19 cellular contexts compared by ENCODE assay signal in genomic region chr19:46030861-46031550, GRCh38. TPM values are rescaled to one million over a fixed set of nuclear protein-coding genes. Genes with fewer than 3 reads are reported as not detected.
DNase-seq lines count a peak whose midpoint lies in the region; ATAC-seq and TF ChIP-seq lines count a peak whose summit lies in the region.
"Had no signal": no experiment of that assay in that cellular context is flagged by ENCODE, and none has a peak within 500 bp of the region (broad histone marks: within the 10 kb centered on the region; RNA-seq: fewer than 3 reads in every experiment).

No MANE protein-coding gene starts in this region.

- no peaks in the 10 kb centered on the region for H3K27me3 ChIP-seq in neural progenitor cell

- intact Hi-C loops in activated CD4-positive, alpha-beta T cell treated with anti-CD3 and anti-CD28 coated beads, Interleukin-2, amount 10 ng/mL, durations not matched to agents 24 days and 14 days (cut with micrococcal nuclease), result loop anchor here (1.0 kb wide), 1 partner anchor 158 kb away; no protein-coding TSS in a partner anchor

- H3K4me3 Mint-ChIP-seq in neural progenitor cell, result no peak overlapping the region
- no peak overlapping the region for H3K4me3 Mint-ChIP-seq in activated CD4-positive, alpha-beta T cell treated with anti-CD3 and anti-CD28 coated beads, Interleukin-2, amount 10 ng/mL, durations not matched to agents 24 days and 14 days
- H3K4me3 Mint-ChIP-seq: CD8-positive, alpha-beta memory T cell; IgD-negative memory B cell had no signal

- no peak overlapping the region for H2AFZ ChIP-seq in neural progenitor cell (replicated peaks)

- peaks cover 3% of the 10 kb centered on the region for H3K9me3 Mint-ChIP-seq in neural progenitor cell
- H3K9me3 Mint-ChIP-seq in activated CD4-positive, alpha-beta T cell treated with anti-CD3 and anti-CD28 coated beads, Interleukin-2, amount 10 ng/mL, durations not matched to agents 24 days and 14 days, result no peaks in the 10 kb centered on the region
- H3K9me3 Mint-ChIP-seq: CD8-positive, alpha-beta memory T cell had no signal

- H3K9me3 ChIP-seq in neural progenitor cell (ENCODE audit: low read depth), result no peaks in the 10 kb centered on the region

- H3K4me2 ChIP-seq in neural progenitor cell, result no peak overlapping the region

- H3F3A ChIP-seq in neural progenitor cell (ENCODE audit: low read depth), result no peaks in the 10 kb centered on the region

- no peaks in the 10 kb centered on the region for H3K36me3 ChIP-seq in neural progenitor cell

- H3K4me3 ChIP-seq in fibroblast of villous mesenchyme (ENCODE audit: low read depth, low read length) (no peak overlapping the region), neural progenitor cell (no peak overlapping the region)
- H3K4me3 ChIP-seq: GM12878 had no signal

- peaks cover 18% of the 10 kb centered on the region for H3K4me1 Mint-ChIP-seq in neural progenitor cell
- peaks cover 10% of the 10 kb centered on the region for H3K4me1 Mint-ChIP-seq in activated CD4-positive, alpha-beta T cell treated with anti-CD3 and anti-CD28 coated beads, Interleukin-2, amount 10 ng/mL, durations not matched to agents 24 days and 14 days

- H3K79me2 ChIP-seq in neural progenitor cell (ENCODE audit: low read depth), result no peaks in the 10 kb centered on the region

- H4K20me1 ChIP-seq in neural progenitor cell (ENCODE audit: low read depth), result no peaks in the 10 kb centered on the region

- TF ChIP-seq CTCF in fibroblast of villous mesenchyme (IDR thresholded peaks at IDR 0.05; ENCODE audit: insufficient read depth, low read depth, low read length), result no peak
- TF ChIP-seq CTCF in neural progenitor cell (IDR thresholded peaks at IDR 0.05), result no peak

- no peaks in the 10 kb centered on the region for H3K4me1 ChIP-seq in neural progenitor cell

- no peak overlapping the region for H3K27ac ChIP-seq in neural progenitor cell
- H3K27ac ChIP-seq: RWPE1 had no signal

- peaks cover 1% of the 10 kb centered on the region for H3K36me3 Mint-ChIP-seq in neural progenitor cell
- H3K36me3 Mint-ChIP-seq in activated CD4-positive, alpha-beta T cell treated with anti-CD3 and anti-CD28 coated beads, Interleukin-2, amount 10 ng/mL, durations not matched to agents 24 days and 14 days (ENCODE audit: low read depth), result no peaks in the 10 kb centered on the region
- H3K36me3 Mint-ChIP-seq: IgD-negative memory B cell had no signal

- peaks cover 8% of the 10 kb centered on the region for H3K27me3 Mint-ChIP-seq in neural progenitor cell (ENCODE audit: insufficient read depth, low read depth)
- peaks cover 25% of the 10 kb centered on the region for H3K27me3 Mint-ChIP-seq in activated CD4-positive, alpha-beta T cell treated with anti-CD3 and anti-CD28 coated beads, Interleukin-2, amount 10 ng/mL, durations not matched to agents 24 days and 14 days

- no peak overlapping the region for H3K9ac ChIP-seq in neural progenitor cell

- DNase-seq in DMS79 treated with DMSO at 0.1 percent for 48 hours (lab: John Stamatoyannopoulos, UW) (peak; percentile 40), NCI-H69 (lab: John Stamatoyannopoulos, UW) (peak; percentile 22), fibroblast of villous mesenchyme (ENCODE audit: low read depth) (peak; percentile 3), neural progenitor cell (ENCODE audit: low spot score) (no peak), activated gamma-delta T cell (lab: John Stamatoyannopoulos, UW) (no peak)
- DNase-seq in activated CD4-positive, alpha-beta T cell treated with anti-CD3 and anti-CD28 coated beads, Interleukin-2, amount 10 ng/mL, durations not matched to agents 24 days and 14 days, result no peak
- DNase-seq: CD8-positive, alpha-beta memory T cell; DMS153; HCEC 1CT; NCI-H1436; NCI-H2029 treated with DMSO at 0.1 percent for 48 hours; NCI-H524 treated with DMSO at 0.1 percent for 48 hours had no signal

- ATAC-seq in HG03565 (IDR thresholded peaks at IDR 0.05; ENCODE audit: unreplicated experiment), result no peak
- ATAC-seq: GM12878 had no signal

- peak overlapping the region; percentile 34 for H3K27ac Mint-ChIP-seq in neural progenitor cell
- H3K27ac Mint-ChIP-seq in activated CD4-positive, alpha-beta T cell treated with anti-CD3 and anti-CD28 coated beads, Interleukin-2, amount 10 ng/mL, durations not matched to agents 24 days and 14 days, result no peak overlapping the region
- H3K27ac Mint-ChIP-seq: CD8-positive, alpha-beta memory T cell; IgD-negative memory B cell had no signal

RNA-seq across cellular contexts. Expression of gene PGLYRP1, which starts 8.2 kb away (rescaled TPM):
- total RNA-seq in fibroblast of villous mesenchyme (not detected in 2 replicates), neural progenitor cell (ENCODE audit: low replicate concordance) (not detected in 2 replicates)
- not detected in 2 replicates for total RNA-seq in activated CD4-positive, alpha-beta T cell treated with anti-CD3 and anti-CD28 coated beads, Interleukin-2, amount 10 ng/mL, durations not matched to agents 24 days and 14 days
- total RNA-seq: CD8-positive, alpha-beta memory T cell; G401; GM12878; LHCN-M2; SK-MEL-5 had no signal

RNA-seq across cellular contexts. Expression of gene IGFL4, which starts 9.8 kb away (rescaled TPM):
- not detected in 2 replicates for total RNA-seq in fibroblast of villous mesenchyme
- total RNA-seq in neural progenitor cell (ENCODE audit: low replicate concordance), result 0.15 and 0.21 TPM in 2 replicates
- not detected in 2 replicates for total RNA-seq in activated CD4-positive, alpha-beta T cell treated with anti-CD3 and anti-CD28 coated beads, Interleukin-2, amount 10 ng/mL, durations not matched to agents 24 days and 14 days
- total RNA-seq: CD8-positive, alpha-beta memory T cell; G401; GM12878; LHCN-M2 had no signal

RNA-seq across cellular contexts. Expression of gene CCDC61, which starts 35.7 kb away (rescaled TPM):
- 3.9 and 6.1 TPM in 2 replicates for total RNA-seq in fibroblast of villous mesenchyme
- 5.7 and 11.6 TPM in 2 replicates for total RNA-seq in neural progenitor cell (ENCODE audit: low replicate concordance)
- total RNA-seq in activated CD4-positive, alpha-beta T cell treated with anti-CD3 and anti-CD28 coated beads, Interleukin-2, amount 10 ng/mL, durations not matched to agents 24 days and 14 days, result 23.1 and 30.1 TPM in 2 replicates

RNA-seq across cellular contexts. Expression of gene NOVA2, which starts 57.3 kb away (rescaled TPM):
- total RNA-seq in fibroblast of villous mesenchyme (not detected in 2 replicates), neural progenitor cell (ENCODE audit: low replicate concordance) (3.9 and 6.7 TPM in 2 replicates)
- total RNA-seq in activated CD4-positive, alpha-beta T cell treated with anti-CD3 and anti-CD28 coated beads, Interleukin-2, amount 10 ng/mL, durations not matched to agents 24 days and 14 days, result not detected in 2 replicates
- total RNA-seq: CD8-positive, alpha-beta memory T cell; G401; LHCN-M2 had no signal

Comparison
In these comparisons a context has a peak if more than half of its experiments do, and no peak if none do; other contexts are left out.
1. DNase-seq: peak in DMS79 treated with DMSO at 0.1 percent for 48 hours (single experiment), NCI-H69 (single experiment) and fibroblast of villous mesenchyme (single experiment); none in neural progenitor cell (single experiment), activated CD4-positive, alpha-beta T cell treated with anti-CD3 and anti-CD28 coated beads, Interleukin-2, amount 10 ng/mL, durations not matched to agents 24 days and 14 days (single experiment) and activated gamma-delta T cell (single experiment).